26 cellular contexts compared by ENCODE assay signal in genomic region chr6:51339108-51339507, GRCh38.
"Had no signal": no experiment of that assay in that cellular context is flagged by ENCODE, and none has a peak within 500 bp of the region (broad histone marks: within the 10 kb centered on the region; RNA-seq: fewer than 3 reads in every experiment).

No MANE protein-coding gene starts in this region.

- DNase-seq: activated CD4-positive, alpha-beta memory T cell treated with anti-CD3 and anti-CD28 coated beads, Interleukin-2, amount 10 ng/mL, durations not matched to agents 7 days and 5 days; activated CD4-positive, alpha-beta T cell treated with anti-CD3 and anti-CD28 coated beads for 1 hour; activated CD4-positive, alpha-beta T cell treated with anti-CD3 and anti-CD28 coated beads for 4 hours; activated CD4-positive, alpha-beta T cell treated with anti-CD3 and anti-CD28 coated beads, Interleukin-2, amount 10 ng/mL, durations not matched to agents 7 days and 5 days; activated CD4-positive, alpha-beta T cell treated with anti-CD3 and anti-CD28 coated beads, Interleukin-2, amount 50 U/mL, for 4 hours; activated CD8-positive, alpha-beta memory T cell treated with anti-CD3 and anti-CD28 coated beads, Interleukin-2, amount 50 U/mL, for 48 hours; activated gamma-delta T cell; activated naive CD4-positive, alpha-beta T cell; activated naive CD4-positive, alpha-beta T cell treated with anti-CD3 and anti-CD28 coated beads, Interleukin-2, amount 10 ng/mL, durations not matched to agents 7 days and 5 days; activated T-cell treated with anti-CD3 and anti-CD28 coated beads for 4 hours; activated T-cell treated with anti-CD3 and anti-CD28 coated beads, Interleukin-2, amount 50 U/mL, for 24 hours; activated T-cell treated with anti-CD3 and anti-CD28 coated beads, Interleukin-2, amount 50 U/mL, for 72 hours; amniotic stem cell; anterior cingulate cortex; brain microvascular endothelial cell; dorsolateral prefrontal cortex; effector memory CD4-positive, alpha-beta T cell; erythroblast; esophagus squamous epithelium; foreskin melanocyte; head of caudate nucleus had no signal

- H3K9me3 ChIP-seq: esophagus squamous epithelium, gastroesophageal sphincter had no signal

- H3K27ac ChIP-seq: brain microvascular endothelial cell, coronary artery, dorsolateral prefrontal cortex, gastroesophageal sphincter had no signal

- ATAC-seq: activated T-cell treated with anti-CD3 and anti-CD28 coated beads, Interleukin-2, amount 50 U/mL, for 72 hours; gastroesophageal sphincter had no signal

- H3K4me3 ChIP-seq: coronary artery, dorsolateral prefrontal cortex, esophagus squamous epithelium, gastroesophageal sphincter had no signal

- H3K36me3 ChIP-seq: brain microvascular endothelial cell, esophagus squamous epithelium, gastroesophageal sphincter had no signal

- H3K36me3 Mint-ChIP-seq: activated naive CD4-positive, alpha-beta T cell treated with anti-CD3 and anti-CD28 coated beads, Interleukin-2, amount 10 ng/mL, durations not matched to agents 7 days and 5 days; activated naive CD8-positive, alpha-beta T cell had no signal

- H3K9me3 Mint-ChIP-seq: activated CD4-positive, alpha-beta T cell treated with anti-CD3 and anti-CD28 coated beads, Interleukin-2, amount 10 ng/mL, durations not matched to agents 7 days and 5 days; activated naive CD4-positive, alpha-beta T cell treated with anti-CD3 and anti-CD28 coated beads, Interleukin-2, amount 10 ng/mL, durations not matched to agents 7 days and 5 days; dendritic cell treated with granulocyte-macrophage colony-stimulating factor and Interleukin-4, amounts not matched to agents 40 ng/mL and 50 ng/mL, for 4 days had no signal

- H3K4me1 Mint-ChIP-seq: activated CD4-positive, alpha-beta memory T cell treated with anti-CD3 and anti-CD28 coated beads, Interleukin-2, amount 10 ng/mL, durations not matched to agents 7 days and 5 days; activated CD4-positive, alpha-beta T cell treated with anti-CD3 and anti-CD28 coated beads, Interleukin-2, amount 10 ng/mL, durations not matched to agents 7 days and 5 days; activated naive CD4-positive, alpha-beta T cell treated with anti-CD3 and anti-CD28 coated beads, Interleukin-2, amount 10 ng/mL, durations not matched to agents 7 days and 5 days; central memory CD8-positive, alpha-beta T cell had no signal

- H3K27me3 Mint-ChIP-seq: activated CD4-positive, alpha-beta memory T cell treated with anti-CD3 and anti-CD28 coated beads, Interleukin-2, amount 10 ng/mL, durations not matched to agents 7 days and 5 days; activated CD4-positive, alpha-beta T cell treated with anti-CD3 and anti-CD28 coated beads, Interleukin-2, amount 10 ng/mL, durations not matched to agents 7 days and 5 days; activated naive CD4-positive, alpha-beta T cell treated with anti-CD3 and anti-CD28 coated beads, Interleukin-2, amount 10 ng/mL, durations not matched to agents 7 days and 5 days; activated naive CD8-positive, alpha-beta T cell; activated T-cell treated with anti-CD3 and anti-CD28 coated beads, Interleukin-2, amount 50 U/mL, for 24 hours; central memory CD8-positive, alpha-beta T cell; dendritic cell treated with granulocyte-macrophage colony-stimulating factor and Interleukin-4, amounts not matched to agents 40 ng/mL and 50 ng/mL, for 4 days had no signal

- H3K27me3 ChIP-seq: brain microvascular endothelial cell, esophagus squamous epithelium, gastroesophageal sphincter had no signal

- H3K4me1 ChIP-seq: gastroesophageal sphincter had no signal

- H3K4me3 Mint-ChIP-seq: activated CD4-positive, alpha-beta memory T cell treated with anti-CD3 and anti-CD28 coated beads, Interleukin-2, amount 10 ng/mL, durations not matched to agents 7 days and 5 days; activated CD4-positive, alpha-beta T cell treated with anti-CD3 and anti-CD28 coated beads, Interleukin-2, amount 10 ng/mL, durations not matched to agents 7 days and 5 days; activated naive CD4-positive, alpha-beta T cell treated with anti-CD3 and anti-CD28 coated beads, Interleukin-2, amount 10 ng/mL, durations not matched to agents 7 days and 5 days; activated naive CD8-positive, alpha-beta T cell; activated T-cell treated with anti-CD3 and anti-CD28 coated beads, Interleukin-2, amount 50 U/mL, for 24 hours; activated T-cell treated with anti-CD3 and anti-CD28 coated beads, Interleukin-2, amount 50 U/mL, for 72 hours; central memory CD8-positive, alpha-beta T cell; dendritic cell treated with granulocyte-macrophage colony-stimulating factor and Interleukin-4, amounts not matched to agents 40 ng/mL and 50 ng/mL, for 4 days had no signal

- H3K27ac Mint-ChIP-seq: activated CD4-positive, alpha-beta memory T cell treated with anti-CD3 and anti-CD28 coated beads, Interleukin-2, amount 10 ng/mL, durations not matched to agents 7 days and 5 days; activated CD4-positive, alpha-beta T cell treated with anti-CD3 and anti-CD28 coated beads, Interleukin-2, amount 10 ng/mL, durations not matched to agents 7 days and 5 days; activated naive CD4-positive, alpha-beta T cell treated with anti-CD3 and anti-CD28 coated beads, Interleukin-2, amount 10 ng/mL, durations not matched to agents 7 days and 5 days; activated naive CD8-positive, alpha-beta T cell; activated T-cell treated with anti-CD3 and anti-CD28 coated beads, Interleukin-2, amount 50 U/mL, for 24 hours; activated T-cell treated with anti-CD3 and anti-CD28 coated beads, Interleukin-2, amount 50 U/mL, for 72 hours; dendritic cell treated with granulocyte-macrophage colony-stimulating factor and Interleukin-4, amounts not matched to agents 40 ng/mL and 50 ng/mL, for 4 days had no signal
